Comparison of ENCODE assay signal across 23 cellular contexts in the genomic region with DNA sequence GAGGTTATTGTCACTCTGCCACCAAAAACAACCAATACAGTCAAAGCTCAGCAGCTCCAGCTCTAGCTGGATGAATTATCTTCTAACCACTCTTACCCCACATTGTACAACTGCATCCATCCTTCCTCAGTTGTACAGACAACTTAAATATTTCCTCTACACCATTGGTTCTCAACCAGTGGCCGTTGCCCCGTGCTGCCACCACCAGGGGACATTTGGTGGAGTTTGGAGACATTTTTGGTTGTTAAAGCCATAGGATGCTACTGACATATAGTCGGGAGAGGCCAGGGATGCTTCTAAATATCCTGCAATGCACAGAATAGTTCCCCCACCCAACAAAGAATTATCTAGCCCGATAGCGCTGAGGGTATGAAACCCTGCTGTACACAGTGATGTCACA.
"Had no signal": no experiment of that assay in that cellular context is flagged by ENCODE, and none has a peak within 500 bp of the region (broad histone marks: within the 10 kb centered on the region; RNA-seq: fewer than 3 reads in every experiment).

No MANE protein-coding gene starts in this region.

- H3K9me3 Mint-ChIP-seq: activated CD4-positive, alpha-beta memory T cell treated with anti-CD3 and anti-CD28 coated beads for 36 hours; activated naive CD8-positive, alpha-beta T cell treated with anti-CD3 and anti-CD28 coated beads for 36 hours; activated T-helper 17 cell treated with anti-CD3 and anti-CD28 coated beads, Interleukin-2, amount 50 U/mL, for 72 hours; immature natural killer cell; naive B cell; neural progenitor cell; stimulated activated naive CD8-positive, alpha-beta T cell treated with anti-CD3 and anti-CD28 coated beads, Interleukin-15, Interleukin-2, amounts not matched to agents 100 ng/mL and 50 ng/mL, for 24 hours; T-helper 2 cell treated with Interferon-gamma antibody and Interleukin-4, amounts not matched to agents 5 μg/mL and 100 μg/mL, for 36 hours; WTC11 had no signal

- H3K27ac ChIP-seq: cardiac muscle cell, heart right ventricle, neural progenitor cell, prostate gland, right atrium auricular region, transverse colon, vagina had no signal

- DNase-seq: activated CD4-positive, alpha-beta memory T cell treated with anti-CD3 and anti-CD28 coated beads for 36 hours; activated CD4-positive, alpha-beta T cell treated with anti-CD3 and anti-CD28 coated beads for 36 hours; activated naive CD4-positive, alpha-beta T cell; activated naive CD8-positive, alpha-beta T cell treated with anti-CD3 and anti-CD28 coated beads for 36 hours; activated T-cell treated with anti-CD3 and anti-CD28 coated beads for 4 hours; amygdala; heart right ventricle; immature natural killer cell; kidney glomerular epithelial cell; left ventricle myocardium superior; mucosa of descending colon; naive B cell; stimulated activated CD4-positive, alpha-beta T cell treated with anti-CD3 and anti-CD28 coated beads, Interleukin-2, amount 100 ng/mL, for 24 hours; transverse colon had no signal

- H3K36me3 Mint-ChIP-seq: activated naive CD8-positive, alpha-beta T cell treated with anti-CD3 and anti-CD28 coated beads for 36 hours; neural progenitor cell; WTC11 had no signal

- H3K4me3 ChIP-seq: cardiac muscle cell, heart right ventricle, mucosa of descending colon, neural progenitor cell, prostate gland, right atrium auricular region, transverse colon, vagina had no signal

- H2AFZ ChIP-seq: neural progenitor cell had no signal

- H3K36me3 ChIP-seq: cardiac muscle cell, heart right ventricle, neural progenitor cell, prostate gland, right atrium auricular region, transverse colon, vagina had no signal

- H3K27me3 ChIP-seq: cardiac muscle cell, heart right ventricle, neural progenitor cell, right atrium auricular region, transverse colon, vagina had no signal

- H3K4me2 ChIP-seq: neural progenitor cell had no signal

- H3K27me3 Mint-ChIP-seq: activated CD4-positive, alpha-beta memory T cell treated with anti-CD3 and anti-CD28 coated beads for 36 hours; activated CD4-positive, alpha-beta T cell treated with anti-CD3 and anti-CD28 coated beads for 36 hours; activated naive CD8-positive, alpha-beta T cell treated with anti-CD3 and anti-CD28 coated beads for 36 hours; activated T-helper 17 cell treated with anti-CD3 and anti-CD28 coated beads, Interleukin-2, amount 50 U/mL, for 72 hours; naive B cell; stimulated activated naive CD8-positive, alpha-beta T cell treated with anti-CD3 and anti-CD28 coated beads, Interleukin-15, Interleukin-2, amounts not matched to agents 100 ng/mL and 50 ng/mL, for 24 hours had no signal

- H3K9me3 ChIP-seq: heart right ventricle, mucosa of descending colon, prostate gland, right atrium auricular region, transverse colon, vagina had no signal

- H3K27ac Mint-ChIP-seq: activated CD4-positive, alpha-beta memory T cell treated with anti-CD3 and anti-CD28 coated beads for 36 hours; activated CD4-positive, alpha-beta T cell treated with anti-CD3 and anti-CD28 coated beads for 36 hours; activated naive CD8-positive, alpha-beta T cell treated with anti-CD3 and anti-CD28 coated beads for 36 hours; activated T-helper 17 cell treated with anti-CD3 and anti-CD28 coated beads, Interleukin-2, amount 50 U/mL, for 72 hours; immature natural killer cell; naive B cell; neural progenitor cell; stimulated activated naive CD8-positive, alpha-beta T cell treated with anti-CD3 and anti-CD28 coated beads, Interleukin-15, Interleukin-2, amounts not matched to agents 100 ng/mL and 50 ng/mL, for 24 hours; T-helper 2 cell treated with Interferon-gamma antibody and Interleukin-4, amounts not matched to agents 5 μg/mL and 100 μg/mL, for 36 hours; WTC11 had no signal

- ATAC-seq: activated CD4-positive, alpha-beta T cell treated with anti-CD3 and anti-CD28 coated beads for 36 hours; activated T-helper 17 cell treated with anti-CD3 and anti-CD28 coated beads, Interleukin-2, amount 50 U/mL, for 72 hours; left ventricle myocardium superior; mucosa of descending colon; WTC11 had no signal

- H3K4me1 ChIP-seq: prostate gland had no signal

- H3K9ac ChIP-seq: neural progenitor cell had no signal

- H3K4me3 Mint-ChIP-seq: activated CD4-positive, alpha-beta memory T cell treated with anti-CD3 and anti-CD28 coated beads for 36 hours; activated CD4-positive, alpha-beta T cell treated with anti-CD3 and anti-CD28 coated beads for 36 hours; activated naive CD8-positive, alpha-beta T cell treated with anti-CD3 and anti-CD28 coated beads for 36 hours; activated T-helper 17 cell treated with anti-CD3 and anti-CD28 coated beads, Interleukin-2, amount 50 U/mL, for 72 hours; immature natural killer cell; naive B cell; neural progenitor cell; stimulated activated naive CD8-positive, alpha-beta T cell treated with anti-CD3 and anti-CD28 coated beads, Interleukin-15, Interleukin-2, amounts not matched to agents 100 ng/mL and 50 ng/mL, for 24 hours; T-helper 2 cell treated with Interferon-gamma antibody and Interleukin-4, amounts not matched to agents 5 μg/mL and 100 μg/mL, for 36 hours; WTC11 had no signal
